In the genomic region with DNA sequence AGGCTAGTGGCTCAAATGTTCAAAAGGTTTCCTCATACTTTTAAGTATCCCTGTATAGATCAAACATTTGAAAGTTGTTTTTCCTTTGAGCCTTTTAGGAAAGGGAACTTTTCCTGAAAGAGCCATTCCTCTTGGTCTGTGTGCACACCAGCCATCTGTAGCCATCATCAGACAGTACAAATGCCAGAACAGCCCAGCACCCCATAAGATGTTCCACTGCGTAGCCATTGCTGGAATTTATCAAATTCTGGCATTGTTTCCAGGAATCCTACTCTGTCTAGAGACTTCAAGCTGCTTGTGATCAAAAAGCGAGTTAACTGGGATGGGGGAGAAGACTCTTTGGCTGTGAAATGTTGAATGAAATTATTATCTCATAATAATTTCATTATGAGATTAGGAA, we compare ENCODE assay signal across 1 cellular context.
TF ChIP-seq lines count a peak whose summit lies in the region.

No MANE protein-coding gene starts in this region.

TF ChIP-seq in SK-N-SH, 30 proteins besides CTCF, POLR2A, EP300 and RAD21 (continued from another document):
- TF ChIP-seq, protein P1, sequence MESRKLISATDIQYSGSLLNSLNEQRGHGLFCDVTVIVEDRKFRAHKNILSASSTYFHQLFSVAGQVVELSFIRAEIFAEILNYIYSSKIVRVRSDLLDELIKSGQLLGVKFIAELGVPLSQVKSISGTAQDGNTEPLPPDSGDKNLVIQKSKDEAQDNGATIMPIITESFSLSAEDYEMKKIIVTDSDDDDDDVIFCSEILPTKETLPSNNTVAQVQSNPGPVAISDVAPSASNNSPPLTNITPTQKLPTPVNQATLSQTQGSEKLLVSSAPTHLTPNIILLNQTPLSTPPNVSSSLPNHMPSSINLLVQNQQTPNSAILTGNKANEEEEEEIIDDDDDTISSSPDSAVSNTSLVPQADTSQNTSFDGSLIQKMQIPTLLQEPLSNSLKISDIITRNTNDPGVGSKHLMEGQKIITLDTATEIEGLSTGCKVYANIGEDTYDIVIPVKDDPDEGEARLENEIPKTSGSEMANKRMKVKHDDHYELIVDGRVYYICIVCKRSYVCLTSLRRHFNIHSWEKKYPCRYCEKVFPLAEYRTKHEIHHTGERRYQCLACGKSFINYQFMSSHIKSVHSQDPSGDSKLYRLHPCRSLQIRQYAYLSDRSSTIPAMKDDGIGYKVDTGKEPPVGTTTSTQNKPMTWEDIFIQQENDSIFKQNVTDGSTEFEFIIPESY (IDR thresholded peaks at IDR 0.05; ENCODE audit: borderline replicate concordance, low read depth): no peak
- TF ChIP-seq MEF2A (IDR thresholded peaks at IDR 0.05; ENCODE audit: borderline replicate concordance, low read depth) (no peak), TEAD4 (IDR thresholded peaks at IDR 0.05; ENCODE audit: borderline replicate concordance, insufficient read depth) (no peak), MXI1 (IDR thresholded peaks at IDR 0.05; ENCODE audit: low read depth, low read length) (no peak), FOXM1 (IDR thresholded peaks at IDR 0.05; ENCODE audit: low read depth) (no peak), FOSL2 (IDR thresholded peaks at IDR 0.05; ENCODE audit: borderline replicate concordance, low read depth) (no peak), YY1 (IDR thresholded peaks at IDR 0.05; ENCODE audit: low read depth) (no peak), RXRA (IDR thresholded peaks at IDR 0.05; ENCODE audit: borderline replicate concordance, low read depth) (no peak), GABPA (IDR thresholded peaks at IDR 0.05; ENCODE audit: low read depth) (no peak), SMC3 (IDR thresholded peaks at IDR 0.05; ENCODE audit: low read depth, low read length) (no peak)
- TF ChIP-seq, protein P2, sequence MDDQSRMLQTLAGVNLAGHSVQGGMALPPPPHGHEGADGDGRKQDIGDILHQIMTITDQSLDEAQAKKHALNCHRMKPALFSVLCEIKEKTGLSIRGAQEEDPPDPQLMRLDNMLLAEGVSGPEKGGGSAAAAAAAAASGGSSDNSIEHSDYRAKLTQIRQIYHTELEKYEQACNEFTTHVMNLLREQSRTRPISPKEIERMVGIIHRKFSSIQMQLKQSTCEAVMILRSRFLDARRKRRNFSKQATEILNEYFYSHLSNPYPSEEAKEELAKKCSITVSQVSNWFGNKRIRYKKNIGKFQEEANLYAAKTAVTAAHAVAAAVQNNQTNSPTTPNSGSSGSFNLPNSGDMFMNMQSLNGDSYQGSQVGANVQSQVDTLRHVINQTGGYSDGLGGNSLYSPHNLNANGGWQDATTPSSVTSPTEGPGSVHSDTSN (IDR thresholded peaks at IDR 0.05): peak; percentile 4; the same call in 1 of the 2 replicates
- TF ChIP-seq, protein P3, sequence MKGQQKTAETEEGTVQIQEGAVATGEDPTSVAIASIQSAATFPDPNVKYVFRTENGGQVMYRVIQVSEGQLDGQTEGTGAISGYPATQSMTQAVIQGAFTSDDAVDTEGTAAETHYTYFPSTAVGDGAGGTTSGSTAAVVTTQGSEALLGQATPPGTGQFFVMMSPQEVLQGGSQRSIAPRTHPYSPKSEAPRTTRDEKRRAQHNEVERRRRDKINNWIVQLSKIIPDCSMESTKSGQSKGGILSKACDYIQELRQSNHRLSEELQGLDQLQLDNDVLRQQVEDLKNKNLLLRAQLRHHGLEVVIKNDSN (IDR thresholded peaks at IDR 0.05; ENCODE audit: borderline replicate concordance, low read depth): no peak
